In genomic region chr12:72272731-72273498, GRCh38 we compare ENCODE assay signal across 8 cellular contexts. TPM values are rescaled to one million over a fixed set of nuclear protein-coding genes. Genes with fewer than 3 reads are reported as not detected.
A peak's percentile ranks its signal among the peaks of the same experiment; 100 is the strongest.
DNase-seq lines count a peak whose midpoint lies in the region; ATAC-seq and TF ChIP-seq lines count a peak whose summit lies in the region.

No MANE protein-coding gene starts in this region.

- H3K4ac ChIP-seq in mesendoderm (ENCODE audit: low read depth, low read length): no peak overlapping the region

- H3K27ac ChIP-seq in breast epithelium (no peak overlapping the region), mesendoderm (ENCODE audit: low read depth, low read length) (no peak overlapping the region), uterus (peak overlapping the region; percentile 4 to 77)

- H2BK15ac ChIP-seq in mesendoderm (replicated peaks; ENCODE audit: low read depth): no peak overlapping the region

- H3K36me3 ChIP-seq in breast epithelium (no peaks in the 10 kb centered on the region), mesendoderm (ENCODE audit: control insufficient read depth, insufficient read depth, low read length) (no peaks in the 10 kb centered on the region), uterus (no peaks in the 10 kb centered on the region)

- no peak overlapping the region for H4K5ac ChIP-seq in mesendoderm (ENCODE audit: low read length)

- H3K27me3 ChIP-seq in breast epithelium: peaks cover 8 to 53% of the 10 kb centered on the region in 2 donors
- H3K27me3 ChIP-seq in mesendoderm (ENCODE audit: insufficient read depth, low read length, poor library complexity): peaks cover 6% of the 10 kb centered on the region
- H3K27me3 ChIP-seq in uterus: no peaks in the 10 kb centered on the region

- no peak overlapping the region for H3K27ac Mint-ChIP-seq in MCF 10A (ENCODE audit: low read depth, unreplicated experiment)
- H3K27ac Mint-ChIP-seq in activated T-cell treated with anti-CD3 and anti-CD28 coated beads, Interleukin-2, amount 50 U/mL, for 72 hours: no peak overlapping the region

- H3K9ac ChIP-seq in mesendoderm (ENCODE audit: low read length): peak overlapping the region; percentile 33

- TF ChIP-seq CTCF in breast epithelium (IDR thresholded peaks at IDR 0.05) (no peak), MCF 10A (IDR thresholded peaks at IDR 0.05; ENCODE audit: unreplicated experiment) (no peak), uterus (IDR thresholded peaks at IDR 0.05) (no peak)

- no peak overlapping the region for H4K8ac ChIP-seq in mesendoderm (ENCODE audit: low read depth, low read length)

- CTCF ChIA-PET in MCF 10A (lab: Yijun Ruan, JAX): interaction anchor here (0.7 to 2.2 kb wide), 4 partner anchors 8 to 256 kb away, joined by 4 to 10 read pairs (median 4); no protein-coding TSS in a partner anchor

- no peaks in the 10 kb centered on the region for H3K4me1 Mint-ChIP-seq in MCF 10A (ENCODE audit: insufficient read depth, unreplicated experiment)
- peaks cover 6% of the 10 kb centered on the region for H3K4me1 Mint-ChIP-seq in activated T-cell treated with anti-CD3 and anti-CD28 coated beads, Interleukin-2, amount 50 U/mL, for 72 hours (ENCODE audit: low read depth)

- peaks cover 28% of the 10 kb centered on the region for H3K27me3 Mint-ChIP-seq in MCF 10A (ENCODE audit: insufficient read depth, unreplicated experiment)
- peaks cover 60% of the 10 kb centered on the region for H3K27me3 Mint-ChIP-seq in activated T-cell treated with anti-CD3 and anti-CD28 coated beads, Interleukin-2, amount 50 U/mL, for 72 hours (ENCODE audit: low read depth)

- H2BK120ac ChIP-seq in mesendoderm (ENCODE audit: low read depth, low read length): no peak overlapping the region

- H2AK5ac ChIP-seq in mesendoderm (ENCODE audit: low read length): no peak overlapping the region

- no TSS peak for BruUV-seq in MCF 10A (replicated peaks; lab: Mats Ljungman, UMichigan)

- no peak overlapping the region for H2BK5ac ChIP-seq in mesendoderm (ENCODE audit: low read length)

- no peak overlapping the region for H3K18ac ChIP-seq in mesendoderm (ENCODE audit: low read length)

- H3K4me3 Mint-ChIP-seq in MCF 10A (ENCODE audit: unreplicated experiment): no peak overlapping the region
- H3K4me3 Mint-ChIP-seq in activated T-cell treated with anti-CD3 and anti-CD28 coated beads, Interleukin-2, amount 50 U/mL, for 72 hours: peak overlapping the region in 1 of 2 donors; percentile 42

- H3K4me1 ChIP-seq in breast epithelium: peaks cover 0 to 3% of the 10 kb centered on the region in 2 donors
- H3K4me1 ChIP-seq in mesendoderm (ENCODE audit: control insufficient read depth, low read depth, low read length): no peaks in the 10 kb centered on the region
- no peaks in the 10 kb centered on the region for H3K4me1 ChIP-seq in uterus

- TF ChIP-seq POLR2A in breast epithelium (IDR thresholded peaks at IDR 0.05): no peak
- no peak for TF ChIP-seq POLR2A in uterus (IDR thresholded peaks at IDR 0.05)

- H3K4me2 ChIP-seq in mesendoderm (ENCODE audit: low read length): peak overlapping the region; percentile 78

- H3K9me3 ChIP-seq in breast epithelium (no peaks in the 10 kb centered on the region), uterus (no peaks in the 10 kb centered on the region)

- peak overlapping the region; percentile 29 for H3K23ac ChIP-seq in mesendoderm (ENCODE audit: low read length)

- DNase-seq in breast epithelium (ENCODE audit: low spot score in 2 of 2) (no peak), MCF 10A (ENCODE audit: unreplicated experiment) (no peak), dermis blood vessel endothelial cell (peak; percentile 0), mesendoderm (peak; percentile 29), uterus (peak; percentile 19 to 21), AML-193 (lab: John Stamatoyannopoulos, UW) (no peak)
- no peak for DNase-seq in activated T-cell treated with anti-CD3 and anti-CD28 coated beads, Interleukin-2, amount 50 U/mL, for 72 hours

- ATAC-seq in GM18511 (IDR thresholded peaks at IDR 0.05; ENCODE audit: unreplicated experiment): no peak
- ATAC-seq in activated T-cell treated with anti-CD3 and anti-CD28 coated beads, Interleukin-2, amount 50 U/mL, for 72 hours (replicated peaks in 1 of 2): no peak

- intact Hi-C loops in breast epithelium (cut with DNase I; ENCODE audit: low total_unique reads): no loop called here
- intact Hi-C loops in MCF 10A (cut with micrococcal nuclease): no loop called here
- intact Hi-C loops in uterus (cut with DNase I; ENCODE audit: low total_unique reads): no loop called here

- POLR2A ChIA-PET in MCF 10A (lab: Yijun Ruan, JAX): no interaction called here

- H3K4me3 ChIP-seq in breast epithelium (peak overlapping the region; percentile 46 to 69 (median 58)), mesendoderm (ENCODE audit: low read length) (peak overlapping the region; percentile 20), uterus (peak overlapping the region; percentile 43 to 65)

- H3K36me3 Mint-ChIP-seq in MCF 10A (ENCODE audit: insufficient read depth, unreplicated experiment): no peaks in the 10 kb centered on the region
- H3K36me3 Mint-ChIP-seq in activated T-cell treated with anti-CD3 and anti-CD28 coated beads, Interleukin-2, amount 50 U/mL, for 72 hours (ENCODE audit: insufficient read depth in 2 of 2): no peaks in the 10 kb centered on the region

- H3K56ac ChIP-seq in mesendoderm (ENCODE audit: low read length): peak overlapping the region; percentile 82

- H3K9me3 Mint-ChIP-seq in MCF 10A (ENCODE audit: unreplicated experiment): no peaks in the 10 kb centered on the region
- peaks cover 0 to 3% of the 10 kb centered on the region in 2 donors for H3K9me3 Mint-ChIP-seq in activated T-cell treated with anti-CD3 and anti-CD28 coated beads, Interleukin-2, amount 50 U/mL, for 72 hours

- no CpG with 5 or more reads among the region's 79 CpGs for WGBS in mesendoderm (ENCODE audit: extremely low coverage, insufficient coverage, low lambda C conversion rate)

- H3K79me2 ChIP-seq in mesendoderm (ENCODE audit: control insufficient read depth, insufficient read depth, low read length): no peaks in the 10 kb centered on the region

- no peaks in the 10 kb centered on the region for H3K79me1 ChIP-seq in mesendoderm (ENCODE audit: low read length)

RNA-seq across cellular contexts. Expression of gene TRHDE, which starts 0.7 kb away (rescaled TPM):
- total RNA-seq in breast epithelium (10 to 100 TPM in 1 of 3 donors, 1 to 10 TPM in 1, under 1 TPM in 1; 0.98 to 43.2 (median 2.2) TPM), MCF 10A (2022) (not detected in 2 replicates), dermis blood vessel endothelial cell (0.05 and 0.51 TPM in 2 replicates), uterus (10 to 100 TPM in 2 of 4 donors, 1 to 10 TPM in 1, under 1 TPM in 1; 0.77 to 31.2 (median 12.9) TPM)
- 1.1 TPM for polyA plus RNA-seq in mesendoderm (2013, experiment 1 of 2)
- polyA plus RNA-seq in mesendoderm (2013, experiment 2 of 2): 0.95 TPM
- not detected for total RNA-seq in activated T-cell treated with anti-CD3 and anti-CD28 coated beads, Interleukin-2, amount 50 U/mL, for 72 hours

Comparison
In these comparisons a context has a peak if more than half of its experiments do, and no peak if none do; other contexts are left out.
1. DNase-seq: peak in dermis blood vessel endothelial cell (single experiment), mesendoderm (single experiment) and uterus (2 of 2); none in breast epithelium (0 of 2), MCF 10A (single experiment), AML-193 (0 of 2) and activated T-cell treated with anti-CD3 and anti-CD28 coated beads, Interleukin-2, amount 50 U/mL, for 72 hours (0 of 2).
2. H3K27ac ChIP-seq: peak in uterus (2 of 2); none in breast epithelium (0 of 2) and mesendoderm (single experiment).
3. Peak in every context shown above with its lines, with median percentiles within 50 percentile points of each other: H3K4me3 ChIP-seq.